ENCODE assay signal across 17 cellular contexts in genomic region chr3:26799679-26800317, GRCh38.
"Had no signal": no experiment of that assay in that cellular context is flagged by ENCODE, and none has a peak within 500 bp of the region (broad histone marks: within the 10 kb centered on the region; RNA-seq: fewer than 3 reads in every experiment).

No MANE protein-coding gene starts in this region.

- H3K27ac Mint-ChIP-seq: activated CD4-positive, alpha-beta memory T cell treated with anti-CD3 and anti-CD28 coated beads for 36 hours; activated CD8-positive, alpha-beta memory T cell treated with anti-CD3 and anti-CD28 coated beads, Interleukin-2, amount 10 ng/mL, durations not matched to agents 7 days and 5 days; activated naive CD4-positive, alpha-beta T cell treated with anti-CD3 and anti-CD28 coated beads, Interleukin-2, amount 50 U/mL, for 24 hours; nephron progenitor cell; stimulated activated naive CD8-positive, alpha-beta T cell treated with anti-CD3 and anti-CD28 coated beads, Interleukin-15, amount 100 ng/mL, for 72 hours had no signal

- H3K36me3 ChIP-seq: adrenal gland, gastroesophageal sphincter, heart right ventricle, lower lobe of right lung, upper lobe of left lung had no signal

- H3K36me3 Mint-ChIP-seq: activated CD4-positive, alpha-beta memory T cell treated with anti-CD3 and anti-CD28 coated beads for 36 hours; activated CD8-positive, alpha-beta memory T cell treated with anti-CD3 and anti-CD28 coated beads, Interleukin-2, amount 10 ng/mL, durations not matched to agents 7 days and 5 days; activated naive CD4-positive, alpha-beta T cell treated with anti-CD3 and anti-CD28 coated beads, Interleukin-2, amount 50 U/mL, for 24 hours had no signal

- ATAC-seq: activated CD8-positive, alpha-beta memory T cell treated with anti-CD3 and anti-CD28 coated beads, Interleukin-2, amount 10 ng/mL, durations not matched to agents 7 days and 5 days; gastroesophageal sphincter; heart right ventricle; left cardiac atrium; lower lobe of right lung; sciatic nerve; stimulated activated naive CD8-positive, alpha-beta T cell treated with anti-CD3 and anti-CD28 coated beads, Interleukin-15, amount 100 ng/mL, for 72 hours had no signal

- H3K27ac ChIP-seq: adrenal gland, gastroesophageal sphincter, heart right ventricle, lower lobe of right lung, upper lobe of left lung had no signal

- H3K27me3 Mint-ChIP-seq: activated CD4-positive, alpha-beta memory T cell treated with anti-CD3 and anti-CD28 coated beads for 36 hours; activated CD8-positive, alpha-beta memory T cell treated with anti-CD3 and anti-CD28 coated beads, Interleukin-2, amount 10 ng/mL, durations not matched to agents 7 days and 5 days; activated naive CD4-positive, alpha-beta T cell treated with anti-CD3 and anti-CD28 coated beads, Interleukin-2, amount 50 U/mL, for 24 hours; stimulated activated naive CD8-positive, alpha-beta T cell treated with anti-CD3 and anti-CD28 coated beads, Interleukin-15, amount 100 ng/mL, for 72 hours had no signal

- H3K4me1 ChIP-seq: adrenal gland, gastroesophageal sphincter, heart right ventricle, lower lobe of right lung, upper lobe of left lung had no signal

- H3K4me3 ChIP-seq: adrenal gland, gastroesophageal sphincter, heart right ventricle, lower lobe of right lung, upper lobe of left lung had no signal

- H3K9me3 ChIP-seq: adrenal gland, gastroesophageal sphincter, lower lobe of right lung, upper lobe of left lung had no signal

- H3K4me1 Mint-ChIP-seq: activated CD8-positive, alpha-beta memory T cell treated with anti-CD3 and anti-CD28 coated beads, Interleukin-2, amount 10 ng/mL, durations not matched to agents 7 days and 5 days; activated naive CD4-positive, alpha-beta T cell treated with anti-CD3 and anti-CD28 coated beads, Interleukin-2, amount 50 U/mL, for 24 hours; nephron progenitor cell; stimulated activated naive CD8-positive, alpha-beta T cell treated with anti-CD3 and anti-CD28 coated beads, Interleukin-15, amount 100 ng/mL, for 72 hours had no signal

- H3K9me3 Mint-ChIP-seq: activated CD4-positive, alpha-beta memory T cell treated with anti-CD3 and anti-CD28 coated beads for 36 hours; activated naive CD4-positive, alpha-beta T cell treated with anti-CD3 and anti-CD28 coated beads, Interleukin-2, amount 50 U/mL, for 24 hours; nephron progenitor cell had no signal

- H3K27me3 ChIP-seq: adrenal gland, gastroesophageal sphincter, heart right ventricle, upper lobe of left lung had no signal

- DNase-seq: activated CD4-positive, alpha-beta memory T cell treated with anti-CD3 and anti-CD28 coated beads for 36 hours; activated CD4-positive, alpha-beta T cell treated with anti-CD3 and anti-CD28 coated beads for 1 hour; activated CD8-positive, alpha-beta memory T cell treated with anti-CD3 and anti-CD28 coated beads, Interleukin-2, amount 10 ng/mL, durations not matched to agents 7 days and 5 days; activated effector memory CD4-positive, alpha-beta T cell treated with anti-CD3 and anti-CD28 coated beads, Interleukin-2, amount 50 U/mL, for 16 hours; activated T-cell treated with anti-CD3 and anti-CD28 coated beads, Interleukin-2, amount 50 U/mL, for 1 hour; adrenal gland; erythroblast; heart right ventricle; left cardiac atrium; lower lobe of right lung; nephron progenitor cell; stimulated activated naive CD8-positive, alpha-beta T cell treated with anti-CD3 and anti-CD28 coated beads, Interleukin-15, amount 100 ng/mL, for 72 hours; T1000; upper lobe of left lung had no signal

- H3K4me3 Mint-ChIP-seq: activated CD4-positive, alpha-beta memory T cell treated with anti-CD3 and anti-CD28 coated beads for 36 hours; activated CD8-positive, alpha-beta memory T cell treated with anti-CD3 and anti-CD28 coated beads, Interleukin-2, amount 10 ng/mL, durations not matched to agents 7 days and 5 days; activated naive CD4-positive, alpha-beta T cell treated with anti-CD3 and anti-CD28 coated beads, Interleukin-2, amount 50 U/mL, for 24 hours; nephron progenitor cell; stimulated activated naive CD8-positive, alpha-beta T cell treated with anti-CD3 and anti-CD28 coated beads, Interleukin-15, amount 100 ng/mL, for 72 hours had no signal
